ENCODE assay signal across 8 cellular contexts in the genomic region with DNA sequence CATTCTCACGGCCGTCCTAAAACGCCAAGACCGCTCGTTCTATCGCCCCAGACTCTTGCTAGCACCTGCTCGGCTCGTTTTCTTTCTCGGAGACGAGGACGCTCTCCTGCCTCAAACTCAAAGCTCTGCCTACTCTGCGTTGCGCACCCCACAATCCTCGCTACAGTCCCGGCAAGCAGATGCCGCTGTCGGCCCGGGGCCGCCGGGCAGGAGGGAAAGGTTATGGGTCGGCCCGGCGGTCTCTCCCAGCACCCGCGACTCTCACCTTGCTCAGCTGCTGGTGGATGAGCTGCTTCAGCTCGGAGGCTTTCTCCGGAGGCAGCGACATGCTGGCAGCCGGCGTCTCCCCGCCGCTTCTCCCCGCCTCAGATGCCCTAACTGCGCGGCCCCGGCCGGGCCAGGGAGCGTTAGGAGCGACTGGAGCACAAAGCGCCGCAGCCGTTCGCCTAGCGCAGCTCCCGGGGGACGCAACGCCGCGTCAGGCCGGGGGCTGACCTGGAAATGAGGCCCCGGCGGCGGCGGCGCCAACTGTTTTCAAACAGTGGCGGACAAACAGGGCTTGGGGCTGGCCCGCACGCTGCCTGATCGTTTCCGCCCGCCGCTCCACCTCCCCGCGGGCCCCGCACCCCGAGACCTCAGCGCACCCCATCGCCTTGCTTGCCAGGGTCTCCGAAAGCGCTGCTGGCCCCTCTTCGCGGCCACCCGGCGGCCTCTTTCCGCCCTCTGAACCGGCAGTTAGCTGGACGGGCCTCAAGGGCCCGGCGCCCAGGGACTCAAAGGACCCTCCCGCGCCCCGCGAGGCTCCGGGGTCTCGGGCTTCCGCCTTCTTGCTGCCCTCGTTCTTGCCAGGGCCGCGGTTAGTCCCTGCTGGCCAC. TPM values are rescaled to one million over a fixed set of nuclear protein-coding genes. Genes with fewer than 3 reads are reported as not detected.
DNase-seq lines count a peak whose midpoint lies in the region; ATAC-seq and TF ChIP-seq lines count a peak whose summit lies in the region.

A gene with protein sequence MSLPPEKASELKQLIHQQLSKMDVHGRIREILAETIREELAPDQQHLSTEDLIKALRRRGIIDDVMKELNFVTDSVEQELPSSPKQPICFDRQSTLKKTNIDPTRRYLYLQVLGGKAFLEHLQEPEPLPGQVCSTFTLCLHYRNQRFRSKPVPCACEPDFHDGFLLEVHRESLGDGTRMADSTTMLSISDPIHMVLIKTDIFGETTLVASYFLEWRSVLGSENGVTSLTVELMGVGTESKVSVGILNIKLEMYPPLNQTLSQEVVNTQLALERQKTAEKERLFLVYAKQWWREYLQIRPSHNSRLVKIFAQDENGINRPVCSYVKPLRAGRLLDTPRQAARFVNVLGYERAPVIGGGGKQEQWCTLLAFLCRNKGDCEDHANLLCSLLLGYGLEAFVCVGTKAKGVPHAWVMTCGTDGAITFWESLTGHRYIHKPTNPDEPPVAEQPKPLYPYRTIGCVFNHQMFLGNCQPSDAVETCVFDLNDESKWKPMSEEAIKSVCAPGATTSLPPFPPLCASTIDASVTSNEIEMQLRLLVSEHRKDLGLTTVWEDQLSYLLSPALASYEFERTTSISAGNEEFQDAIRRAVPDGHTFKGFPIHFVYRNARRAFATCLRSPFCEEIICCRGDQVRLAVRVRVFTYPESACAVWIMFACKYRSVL (minus strand): TSS at position 503 of the 875 bp plus-strand sequence. CDS start 175 bp downstream, at position 328.
A gene with protein sequence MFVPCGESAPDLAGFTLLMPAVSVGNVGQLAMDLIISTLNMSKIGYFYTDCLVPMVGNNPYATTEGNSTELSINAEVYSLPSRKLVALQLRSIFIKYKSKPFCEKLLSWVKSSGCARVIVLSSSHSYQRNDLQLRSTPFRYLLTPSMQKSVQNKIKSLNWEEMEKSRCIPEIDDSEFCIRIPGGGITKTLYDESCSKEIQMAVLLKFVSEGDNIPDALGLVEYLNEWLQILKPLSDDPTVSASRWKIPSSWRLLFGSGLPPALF (plus strand): TSS at position 822 of the 875 bp plus-strand sequence. CDS start 66 bp downstream, outside the sequence.

- H3K4me3 ChIP-seq in GM12864 (ENCODE audit: low read depth, low read length) (peak within 1 kb of the TSS; percentile 97), cardiac muscle cell (peak within 1 kb of the TSS; percentile 90), tibial nerve (peak within 1 kb of the TSS; percentile 63 to 80 (median 70))

- H3K4me1 ChIP-seq in cardiac muscle cell (ENCODE audit: low read depth) (peaks cover 6% of the 10 kb centered on the region), tibial nerve (peaks cover 0 to 40% (median 20%) of the 10 kb centered on the region in 4 donors)

- H3K9me3 ChIP-seq in cardiac muscle cell (ENCODE audit: low read depth) (no peaks in the 10 kb centered on the region), tibial nerve (no peaks in the 10 kb centered on the region)

- DNase-seq in GM12864 (ENCODE audit: low read depth) (peak; percentile 51), NCI-H1105 (lab: John Stamatoyannopoulos, UW) (peak; percentile 77), SW480 (ENCODE audit: low spot score) (peak; percentile 88), cardiac muscle cell (ENCODE audit: low read depth in 1 of 2, low spot score in 1 of 2) (peak; percentile 94 to 95), pons (ENCODE audit: low spot score) (peak; percentile 79), tibial nerve (ENCODE audit: low spot score in 2 of 2) (peak; percentile 74 to 78)
- peak; percentile 59 for DNase-seq in activated naive CD8-positive, alpha-beta T cell treated with anti-CD3 and anti-CD28 coated beads, Interleukin-2, amount 50 U/mL, for 16 hours (ENCODE audit: low read depth, low spot score)

- 0% methylated on average over 56 to 65 of the region's 89 CpGs for WGBS in tibial nerve, 2 donors

- H3K27ac ChIP-seq in cardiac muscle cell (peak within 1 kb of the TSS; percentile 99), tibial nerve (peak within 1 kb of the TSS; percentile 89 to 99 (median 92))

- peak; percentile 12 to 82 for TF ChIP-seq EP300 in tibial nerve (IDR thresholded peaks at IDR 0.05)

- peak; percentile 82 for ATAC-seq in HG02610 (IDR thresholded peaks at IDR 0.05; ENCODE audit: unreplicated experiment)

- TF ChIP-seq CTCF in GM12864 (IDR thresholded peaks at IDR 0.05; ENCODE audit: low read depth, low read length, missing control alignments) (no peak), cardiac muscle cell (IDR thresholded peaks at IDR 0.05; ENCODE audit: low read depth, low read length) (no peak), tibial nerve (IDR thresholded peaks at IDR 0.05) (peak in 2 of 5 experiments; percentile 23 to 43)

- H3K27me3 ChIP-seq in cardiac muscle cell: no peaks in the 10 kb centered on the region
- H3K27me3 ChIP-seq in tibial nerve: no peaks in the 10 kb centered on the region

- peaks cover 23% of the 10 kb centered on the region for H3K36me3 ChIP-seq in cardiac muscle cell
- peaks cover 0 to 14% (median 3%) of the 10 kb centered on the region in 3 donors for H3K36me3 ChIP-seq in tibial nerve

- TF ChIP-seq POLR2A in tibial nerve (IDR thresholded peaks at IDR 0.05): peak in 1 of 2 donors; percentile 59

RNA-seq across cellular contexts. Expression of the first gene that starts in this region (rescaled TPM):
- total RNA-seq in cardiac muscle cell: 13.4 and 13.7 TPM in 2 replicates
- 8.2 and 16.7 TPM in 2 replicates for polyA plus RNA-seq in cardiac muscle cell
- 10 to 100 TPM in 2 of 4 donors, 1 to 10 TPM in 2; 3.1 to 13.6 (median 9.8) TPM for total RNA-seq in tibial nerve

RNA-seq across cellular contexts. Expression of the second gene that starts in this region (rescaled TPM):
- total RNA-seq in cardiac muscle cell (47.2 and 70.3 TPM in 2 replicates), tibial nerve (100 to 1,000 TPM in 1 of 4 donors, 10 to 100 TPM in 3; 52.6 to 102 (median 75.3) TPM)
- polyA plus RNA-seq in cardiac muscle cell: 82.2 and 100 TPM in 2 replicates

Comparison
In these comparisons a context has a peak if more than half of its experiments do, and no peak if none do; other contexts are left out.
1. Peak in every context shown above with its lines: DNase-seq, ATAC-seq, H3K4me3 ChIP-seq and H3K27ac ChIP-seq.